Comparison of ENCODE assay signal across 15 cellular contexts in the genomic region with DNA sequence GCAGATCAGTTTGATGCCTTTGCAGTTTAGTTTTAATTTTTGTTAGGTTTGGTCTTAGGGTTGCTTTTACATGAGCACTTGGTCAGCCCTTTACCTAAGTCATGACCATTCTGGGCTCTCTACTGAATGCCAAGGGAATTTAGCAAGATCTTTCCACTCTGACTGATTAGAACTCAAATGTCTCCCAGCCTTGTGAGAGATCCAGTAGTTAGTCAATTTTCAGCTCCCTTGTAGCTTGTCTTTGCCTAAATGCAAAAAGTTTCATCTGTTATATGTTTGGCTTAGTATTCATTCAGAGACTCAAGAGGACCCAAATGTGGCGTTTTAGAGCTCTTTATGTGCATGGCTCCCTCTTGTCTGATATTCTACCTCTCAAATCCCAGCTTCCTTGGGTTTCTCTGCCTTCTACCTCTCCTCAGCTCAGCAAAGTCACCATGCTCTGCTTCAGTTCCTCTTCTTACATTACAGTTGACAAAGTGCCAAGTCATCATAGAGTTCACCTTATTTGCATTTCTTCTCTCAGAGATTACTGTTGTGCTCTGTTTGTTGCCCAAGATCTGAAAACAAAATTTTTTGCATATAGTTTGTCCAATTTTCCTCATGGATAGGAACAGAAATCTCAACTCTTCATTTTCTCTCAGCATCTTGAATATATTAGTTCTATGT. TPM values are rescaled to one million over a fixed set of nuclear protein-coding genes. Genes with fewer than 3 reads are reported as not detected.
DNase-seq lines count a peak whose midpoint lies in the region; ATAC-seq, FAIRE-seq and TF ChIP-seq lines count a peak whose summit lies in the region.
"Had no signal": no experiment of that assay in that cellular context is flagged by ENCODE, and none has a peak within 500 bp of the region (broad histone marks: within the 10 kb centered on the region; RNA-seq: fewer than 3 reads in every experiment).

No MANE protein-coding gene starts in this region.

- FAIRE-seq in frontal cortex (lab: Jason Lieb, UNC): no peak
- FAIRE-seq: HepG2 had no signal

- POLR2A ChIA-PET in HEK293T (lab: Yijun Ruan, JAX): no interaction called here

- DNase-seq in NCI-H526 treated with DMSO at 0.1 percent for 48 hours (lab: John Stamatoyannopoulos, UW) (peak; percentile 7), HEK293T (ENCODE audit: extremely low spot score) (no peak), frontal cortex (ENCODE audit: low spot score in 2 of 2) (no peak), NCI-H446 (lab: John Stamatoyannopoulos, UW) (no peak)
- DNase-seq in stimulated activated CD4-positive, alpha-beta T cell treated with anti-CD3 and anti-CD28 coated beads, Interleukin-2, amount 100 ng/mL, for 24 hours: no peak
- DNase-seq: activated CD4-positive, CD25-positive, alpha-beta regulatory T cell; activated T-cell treated with anti-CD3 and anti-CD28 coated beads, Interleukin-2, amount 50 U/mL, for 72 hours; brain microvascular endothelial cell; CD8-positive, alpha-beta memory T cell; NCI-H226; SIG-M5 had no signal

- ATAC-seq in GM18520 (IDR thresholded peaks at IDR 0.05; ENCODE audit: unreplicated experiment) (peak; percentile 89), GM21447 (IDR thresholded peaks at IDR 0.05; ENCODE audit: unreplicated experiment) (peak; percentile 95), HG03066 (IDR thresholded peaks at IDR 0.05; ENCODE audit: low read depth, unreplicated experiment) (peak; percentile 94)
- ATAC-seq: activated T-cell treated with anti-CD3 and anti-CD28 coated beads, Interleukin-2, amount 50 U/mL, for 72 hours; HepG2 had no signal

- CTCF ChIA-PET in HEK293T (lab: Yijun Ruan, JAX): no interaction called here

TF ChIP-seq in HEK293T, 16 proteins besides CTCF, POLR2A, EP300 and RAD21:
- no peak for TF ChIP-seq FOXM1 (IDR thresholded peaks at IDR 0.05; ENCODE audit: borderline replicate concordance)
- TF ChIP-seq ARNT (IDR thresholded peaks at IDR 0.05): no peak
- no peak for TF ChIP-seq LEF1 (IDR thresholded peaks at IDR 0.05; ENCODE audit: borderline replicate concordance)
- TF ChIP-seq TARDBP (IDR thresholded peaks at IDR 0.05): no peak
- no peak for TF ChIP-seq SP1 (IDR thresholded peaks at IDR 0.05)
- no peak for TF ChIP-seq SUZ12 (IDR thresholded peaks at IDR 0.05)
- TF ChIP-seq ELF4 (IDR thresholded peaks at IDR 0.05): no peak
- TF ChIP-seq BHLHE40 (IDR thresholded peaks at IDR 0.05; ENCODE audit: borderline replicate concordance): no peak

RNA-seq across cellular contexts. Expression of gene JAKMIP1, which starts 17.5 kb away (rescaled TPM):
- 28.9 TPM for total RNA-seq in frontal cortex
- total RNA-seq: HepG2 had no signal

RNA-seq across cellular contexts. Expression of gene WFS1, which starts 51.8 kb away (rescaled TPM):
- total RNA-seq in frontal cortex: 3.7 TPM
